In genomic region chr1:231334079-231334666, GRCh38 we compare ENCODE assay signal across 9 cellular contexts. TPM values are rescaled to one million over a fixed set of nuclear protein-coding genes. Genes with fewer than 3 reads are reported as not detected.
DNase-seq lines count a peak whose midpoint lies in the region; ATAC-seq and TF ChIP-seq lines count a peak whose summit lies in the region.
"Had no signal": no experiment of that assay in that cellular context is flagged by ENCODE, and none has a peak within 500 bp of the region (broad histone marks: within the 10 kb centered on the region; RNA-seq: fewer than 3 reads in every experiment).

No MANE protein-coding gene starts in this region.

- peaks cover 11 to 54% (median 19%) of the 10 kb centered on the region in 3 donors for H3K36me3 Mint-ChIP-seq in CD8-positive, alpha-beta memory T cell
- peaks cover 4 to 51% (median 34%) of the 10 kb centered on the region in 5 donors for H3K36me3 Mint-ChIP-seq in naive thymus-derived CD4-positive, alpha-beta T cell

- no peak for DNase-seq in CD8-positive, alpha-beta memory T cell
- no peak for DNase-seq in astrocyte of the spinal cord (ENCODE audit: low read depth, low spot score)
- no peak for DNase-seq in naive thymus-derived CD4-positive, alpha-beta T cell
- no peak for DNase-seq in islet precursor cell
- DNase-seq in left lobe of liver (ENCODE audit: low spot score): no peak
- DNase-seq: substantia nigra had no signal

- H3K27ac ChIP-seq in CD8-positive, alpha-beta memory T cell (ENCODE audit: low read depth, low read length): no peak overlapping the region
- no peak overlapping the region for H3K27ac ChIP-seq in naive thymus-derived CD4-positive, alpha-beta T cell (ENCODE audit: low read depth, low read length)

- POLR2A ChIA-PET in CD8-positive, alpha-beta memory T cell (lab: Charles Lee): no interaction called here
- POLR2A ChIA-PET in naive thymus-derived CD4-positive, alpha-beta T cell (lab: Charles Lee): no interaction called here

- no peak for TF ChIP-seq CTCF in astrocyte of the spinal cord (IDR thresholded peaks at IDR 0.05; ENCODE audit: low read depth, low read length)

- in situ Hi-C loops in astrocyte of the spinal cord (cut with HindIII; ENCODE audit: low sequenced_read_pairs): no loop called here

- H3K9me3 ChIP-seq in CD8-positive, alpha-beta memory T cell (ENCODE audit: low read length): no peaks in the 10 kb centered on the region
- no peaks in the 10 kb centered on the region for H3K9me3 ChIP-seq in naive thymus-derived CD4-positive, alpha-beta T cell (ENCODE audit: control insufficient read depth in 2 of 3, low read length in 3 of 3)

- peaks cover 50% of the 10 kb centered on the region for H3K4me1 ChIP-seq in CD8-positive, alpha-beta memory T cell (ENCODE audit: insufficient read depth, low read length)
- peaks cover 36 to 45% of the 10 kb centered on the region in 2 donors for H3K4me1 ChIP-seq in naive thymus-derived CD4-positive, alpha-beta T cell (ENCODE audit: control insufficient read depth in 2 of 2, insufficient read depth in 2 of 2, low read length in 2 of 2)

- peak overlapping the region; percentile 10 for H3K4me3 ChIP-seq in CD8-positive, alpha-beta memory T cell (ENCODE audit: low read length)
- H3K4me3 ChIP-seq in astrocyte of the spinal cord (ENCODE audit: low read depth, low read length): peak overlapping the region; percentile 33
- H3K4me3 ChIP-seq in naive thymus-derived CD4-positive, alpha-beta T cell (ENCODE audit: low read length): peak overlapping the region; percentile 0

- H3K27ac Mint-ChIP-seq in CD8-positive, alpha-beta memory T cell: peak overlapping the region in 2 of 8 donors; percentile 11 to 28
- H3K27ac Mint-ChIP-seq in naive thymus-derived CD4-positive, alpha-beta T cell: no peak overlapping the region

- H3K9me3 Mint-ChIP-seq in CD8-positive, alpha-beta memory T cell: peaks cover 0 to 3% (median 2%) of the 10 kb centered on the region in 5 donors
- H3K9me3 Mint-ChIP-seq in naive thymus-derived CD4-positive, alpha-beta T cell: peaks cover 0 to 67% (median 11%) of the 10 kb centered on the region in 11 donors

- no peaks in the 10 kb centered on the region for H3K27me3 ChIP-seq in CD8-positive, alpha-beta memory T cell (ENCODE audit: insufficient read depth, low read length, poor library complexity, severe bottlenecking)
- H3K27me3 ChIP-seq in naive thymus-derived CD4-positive, alpha-beta T cell (ENCODE audit: control insufficient read depth in 2 of 2, insufficient read depth in 2 of 2, low read length in 2 of 2): no peaks in the 10 kb centered on the region

- intact Hi-C loops in naive thymus-derived CD4-positive, alpha-beta T cell (cut with micrococcal nuclease): loop anchor here (10.0 kb wide), 2 partner anchors 289 to 469 kb away; partner anchors contain the start of genes C1orf198 (in 1 of the 2) and FAM89A (in 1 of the 2)

- H3K4me1 Mint-ChIP-seq in CD8-positive, alpha-beta memory T cell: peaks cover 64 to 83% (median 83%) of the 10 kb centered on the region in 3 donors
- H3K4me1 Mint-ChIP-seq in naive thymus-derived CD4-positive, alpha-beta T cell: peaks cover 23 to 79% (median 57%) of the 10 kb centered on the region in 7 donors

- peak overlapping the region; percentile 68 to 100 (median 75) for H3K4me3 Mint-ChIP-seq in CD8-positive, alpha-beta memory T cell
- peak overlapping the region in 9 of 10 donors; percentile 51 to 100 (median 71) for H3K4me3 Mint-ChIP-seq in naive thymus-derived CD4-positive, alpha-beta T cell

- CTCF ChIA-PET in CD8-positive, alpha-beta memory T cell (lab: Charles Lee): interaction anchor here (1.2 kb wide), 1 partner anchor 17 kb away, joined by 4 read pairs; no protein-coding TSS in a partner anchor
- CTCF ChIA-PET in naive thymus-derived CD4-positive, alpha-beta T cell (lab: Charles Lee): no interaction called here

- no peaks in the 10 kb centered on the region for H3K36me3 ChIP-seq in CD8-positive, alpha-beta memory T cell (ENCODE audit: insufficient read depth, low read length)
- H3K36me3 ChIP-seq in naive thymus-derived CD4-positive, alpha-beta T cell (ENCODE audit: control insufficient read depth in 2 of 3, insufficient read depth in 3 of 3, low read length in 3 of 3): peaks cover 0 to 6% (median 0%) of the 10 kb centered on the region in 3 experiments

- ATAC-seq in HG02678 (IDR thresholded peaks at IDR 0.05; ENCODE audit: unreplicated experiment) (peak; percentile 24), HG02623 (IDR thresholded peaks at IDR 0.05; ENCODE audit: unreplicated experiment) (no peak), left lobe of liver (no peak), HG03520 (IDR thresholded peaks at IDR 0.05; ENCODE audit: unreplicated experiment) (no peak)
- no peak for ATAC-seq in naive thymus-derived CD4-positive, alpha-beta T cell

- H3K27me3 Mint-ChIP-seq in CD8-positive, alpha-beta memory T cell: peaks cover 0 to 8% of the 10 kb centered on the region in 2 donors
- H3K27me3 Mint-ChIP-seq in naive thymus-derived CD4-positive, alpha-beta T cell: peaks cover 0 to 6% (median 0%) of the 10 kb centered on the region in 5 donors

RNA-seq across cellular contexts. Expression of gene EXOC8, which starts 3.5 kb away (rescaled TPM):
- total RNA-seq in CD8-positive, alpha-beta memory T cell: 10 to 100 TPM; 16.8 to 16.9 TPM
- 3.0 TPM for polyA plus RNA-seq in CD8-positive, alpha-beta memory T cell
- total RNA-seq in naive thymus-derived CD4-positive, alpha-beta T cell: 10 to 100 TPM; 21.9 to 33.8 (median 28.0) TPM
- polyA plus RNA-seq in naive thymus-derived CD4-positive, alpha-beta T cell: 1 to 10 TPM; 2.7 to 2.9 TPM
- 7.1 TPM for total RNA-seq in left lobe of liver

RNA-seq across cellular contexts. Expression of gene SPRTN, which starts 3.9 kb away (rescaled TPM):
- 10 to 100 TPM; 10.7 to 12.7 TPM for total RNA-seq in CD8-positive, alpha-beta memory T cell
- 16.6 TPM for polyA plus RNA-seq in CD8-positive, alpha-beta memory T cell
- 10 to 100 TPM; 13.5 to 25.7 (median 17.0) TPM for total RNA-seq in naive thymus-derived CD4-positive, alpha-beta T cell
- polyA plus RNA-seq in naive thymus-derived CD4-positive, alpha-beta T cell: 10 to 100 TPM; 12.5 to 18.6 TPM
- 7.0 TPM for total RNA-seq in left lobe of liver
